25 cellular contexts compared by ENCODE assay signal in genomic region chr10:61503051-61503450, GRCh38. TPM values are rescaled to one million over a fixed set of nuclear protein-coding genes. Genes with fewer than 3 reads are reported as not detected.
DNase-seq lines count a peak whose midpoint lies in the region; ATAC-seq and TF ChIP-seq lines count a peak whose summit lies in the region.
"Had no signal": no experiment of that assay in that cellular context is flagged by ENCODE, and none has a peak within 500 bp of the region (broad histone marks: within the 10 kb centered on the region; RNA-seq: fewer than 3 reads in every experiment).

No MANE protein-coding gene starts in this region.

- no peaks in the 10 kb centered on the region for H3K27me3 Mint-ChIP-seq in MCF 10A (ENCODE audit: insufficient read depth, unreplicated experiment)
- H3K27me3 Mint-ChIP-seq in activated CD8-positive, alpha-beta memory T cell treated with anti-CD3 and anti-CD28 coated beads, Interleukin-2, amount 10 ng/mL, durations not matched to agents 7 days and 5 days, result no peaks in the 10 kb centered on the region

- H3K36me3 ChIP-seq in mammary epithelial cell (ENCODE audit: insufficient read depth, low read length) (no peaks in the 10 kb centered on the region), thyroid gland (no peaks in the 10 kb centered on the region)
- H3K36me3 ChIP-seq: neural progenitor cell, prostate gland had no signal

- H3K27ac Mint-ChIP-seq in MCF 10A (ENCODE audit: low read depth, unreplicated experiment), result no peak overlapping the region
- H3K27ac Mint-ChIP-seq in activated CD8-positive, alpha-beta memory T cell treated with anti-CD3 and anti-CD28 coated beads, Interleukin-2, amount 10 ng/mL, durations not matched to agents 7 days and 5 days, result no peak overlapping the region
- H3K27ac Mint-ChIP-seq: activated B cell treated with CpG ODN at 0.5 μM for 24 hours; neural progenitor cell; stimulated activated naive B cell treated with anti-CD40 and anti-IgM and Interleukin-4, amounts not matched to agents 10 μg/mL and 1 μg/mL and 100 μg/mL, for 72 hours; T-helper 2 cell treated with Interferon-gamma antibody and Interleukin-4, amounts not matched to agents 5 μg/mL and 100 μg/mL, for 36 hours had no signal

- H4K20me1 ChIP-seq in mammary epithelial cell (ENCODE audit: insufficient read depth, low read length), result no peaks in the 10 kb centered on the region

- H3K4me3 Mint-ChIP-seq in MCF 10A (ENCODE audit: unreplicated experiment), result no peak overlapping the region
- H3K4me3 Mint-ChIP-seq in activated CD8-positive, alpha-beta memory T cell treated with anti-CD3 and anti-CD28 coated beads, Interleukin-2, amount 10 ng/mL, durations not matched to agents 7 days and 5 days, result no peak overlapping the region
- H3K4me3 Mint-ChIP-seq: activated B cell treated with CpG ODN at 0.5 μM for 24 hours; neural progenitor cell; stimulated activated naive B cell treated with anti-CD40 and anti-IgM and Interleukin-4, amounts not matched to agents 10 μg/mL and 1 μg/mL and 100 μg/mL, for 72 hours; T-helper 2 cell treated with Interferon-gamma antibody and Interleukin-4, amounts not matched to agents 5 μg/mL and 100 μg/mL, for 36 hours had no signal

- H3K4me2 ChIP-seq in mammary epithelial cell (ENCODE audit: insufficient read depth, low read depth, low read length), result peak overlapping the region; percentile 18
- H3K4me2 ChIP-seq: neural progenitor cell had no signal

- 48% methylated on average over 2 of the region's 2 CpGs for WGBS in mammary epithelial cell (ENCODE audit: low coverage, missing lambda C conversion rate)
- 81 to 87% methylated on average over 2 of the region's 2 CpGs for WGBS in thyroid gland, 2 donors
- 63% methylated on average over 2 of the region's 2 CpGs for WGBS in right cardiac atrium

- DNase-seq in mammary epithelial cell (peak; percentile 32), MCF 10A (ENCODE audit: unreplicated experiment) (no peak), amniotic epithelial cell (ENCODE audit: low read depth) (peak; percentile 44), foreskin keratinocyte (peak; percentile 58 to 79), thyroid gland (no peak), right cardiac atrium (no peak)
- DNase-seq in activated CD8-positive, alpha-beta memory T cell treated with anti-CD3 and anti-CD28 coated beads, Interleukin-2, amount 10 ng/mL, durations not matched to agents 7 days and 5 days, result no peak
- DNase-seq: 8988T; activated B cell treated with CpG ODN at 0.5 μM for 24 hours; activated CD4-positive, alpha-beta T cell treated with anti-CD3 and anti-CD28 coated beads, Interleukin-2, amount 50 U/mL, for 48 hours; activated T-cell treated with anti-CD3 and anti-CD28 coated beads for 4 hours; amygdala; Caco-2; GOT3; hypothalamus; mucosa of descending colon; NCI-H526; RPMI8226; small intestine; stimulated activated naive B cell treated with anti-CD40 and anti-IgM and Interleukin-4, amounts not matched to agents 10 μg/mL and 1 μg/mL and 100 μg/mL, for 72 hours had no signal

- CTCF ChIA-PET in mammary epithelial cell (lab: Charles Lee; ENCODE audit: low non-redundant PET), result no interaction called here
- CTCF ChIA-PET in MCF 10A (lab: Yijun Ruan, JAX), result no interaction called here
- CTCF ChIA-PET in activated CD8-positive, alpha-beta memory T cell treated with anti-CD3 and anti-CD28 coated beads, Interleukin-2, amount 10 ng/mL, durations not matched to agents 7 days and 5 days (lab: Charles Lee), result no interaction called here

- peak; percentile 93 for ATAC-seq in foreskin keratinocyte
- no peak for ATAC-seq in HG03378 (IDR thresholded peaks at IDR 0.05; ENCODE audit: unreplicated experiment)
- no peak for ATAC-seq in activated CD8-positive, alpha-beta memory T cell treated with anti-CD3 and anti-CD28 coated beads, Interleukin-2, amount 10 ng/mL, durations not matched to agents 7 days and 5 days
- no peak for ATAC-seq in right cardiac atrium
- ATAC-seq: K562; mucosa of descending colon; stimulated activated naive B cell treated with anti-CD40 and anti-IgM and Interleukin-4, amounts not matched to agents 10 μg/mL and 1 μg/mL and 100 μg/mL, for 72 hours had no signal

- H3K79me2 ChIP-seq in mammary epithelial cell (ENCODE audit: insufficient read depth, low read length), result no peaks in the 10 kb centered on the region

- H3K27me3 ChIP-seq in mammary epithelial cell (ENCODE audit: insufficient read depth, low read length), result no peaks in the 10 kb centered on the region
- H3K27me3 ChIP-seq in foreskin keratinocyte, result no peaks in the 10 kb centered on the region
- H3K27me3 ChIP-seq in thyroid gland, result no peaks in the 10 kb centered on the region
- no peaks in the 10 kb centered on the region for H3K27me3 ChIP-seq in right cardiac atrium (ENCODE audit: control insufficient read depth, insufficient read depth)
- H3K27me3 ChIP-seq: neural progenitor cell had no signal

- BruUV-seq in mammary epithelial cell (replicated peaks; lab: Mats Ljungman, UMichigan), result no TSS peak
- BruUV-seq in MCF 10A (replicated peaks; lab: Mats Ljungman, UMichigan), result no TSS peak

- POLR2A ChIA-PET in MCF 10A (lab: Yijun Ruan, JAX), result interaction anchor here (0.9 kb wide), 1 partner anchor 23 kb away, joined by 3 read pairs; no protein-coding TSS in a partner anchor

- H3K9ac ChIP-seq in mammary epithelial cell (ENCODE audit: insufficient read depth, low read length), result no peak overlapping the region
- H3K9ac ChIP-seq: neural progenitor cell had no signal

- in situ Hi-C loops in mammary epithelial cell (cut with MboI; ENCODE audit: low sequenced_read_pairs in 2 of 2), result no loop called here

- peaks cover 9% of the 10 kb centered on the region for H3K4me1 Mint-ChIP-seq in MCF 10A (ENCODE audit: insufficient read depth, unreplicated experiment)
- H3K4me1 Mint-ChIP-seq in activated CD8-positive, alpha-beta memory T cell treated with anti-CD3 and anti-CD28 coated beads, Interleukin-2, amount 10 ng/mL, durations not matched to agents 7 days and 5 days, result no peaks in the 10 kb centered on the region
- H3K4me1 Mint-ChIP-seq: activated B cell treated with CpG ODN at 0.5 μM for 24 hours; neural progenitor cell; stimulated activated naive B cell treated with anti-CD40 and anti-IgM and Interleukin-4, amounts not matched to agents 10 μg/mL and 1 μg/mL and 100 μg/mL, for 72 hours had no signal

- no peak for TF ChIP-seq CTCF in mammary epithelial cell (conservative IDR thresholded peaks at IDR 0.05 in 1 of 2, IDR thresholded peaks at IDR 0.05 in 1 of 2; ENCODE audit: extremely low read depth in 1 of 2, insufficient read depth in 1 of 2, low read depth in 1 of 2, low read length in 2 of 2)
- no peak for TF ChIP-seq CTCF in MCF 10A (IDR thresholded peaks at IDR 0.05; ENCODE audit: unreplicated experiment)
- TF ChIP-seq CTCF in foreskin keratinocyte (conservative IDR thresholded peaks at IDR 0.05), result no peak
- TF ChIP-seq CTCF in thyroid gland (IDR thresholded peaks at IDR 0.05), result no peak

- no peaks in the 10 kb centered on the region for H3K4me1 ChIP-seq in mammary epithelial cell (ENCODE audit: insufficient read depth, low read length)
- peaks cover 5% of the 10 kb centered on the region for H3K4me1 ChIP-seq in foreskin keratinocyte
- H3K4me1 ChIP-seq in thyroid gland, result no peaks in the 10 kb centered on the region
- no peaks in the 10 kb centered on the region for H3K4me1 ChIP-seq in right cardiac atrium (ENCODE audit: control insufficient read depth, insufficient read depth, low read length)
- H3K4me1 ChIP-seq: Caco-2, neural progenitor cell, prostate gland had no signal

- no peak overlapping the region for H3K27ac ChIP-seq in mammary epithelial cell (ENCODE audit: insufficient read depth, low read depth, low read length)
- no peak overlapping the region for H3K27ac ChIP-seq in foreskin keratinocyte
- no peak overlapping the region for H3K27ac ChIP-seq in thyroid gland
- H3K27ac ChIP-seq in right cardiac atrium (ENCODE audit: low read length), result no peak overlapping the region
- H3K27ac ChIP-seq: neural progenitor cell, prostate gland had no signal

- H2AFZ ChIP-seq in mammary epithelial cell (ENCODE audit: low read depth, low read length), result no peak overlapping the region
- H2AFZ ChIP-seq: neural progenitor cell had no signal

- intact Hi-C loops in mammary epithelial cell (cut with micrococcal nuclease) (no loop called here), MCF 10A (cut with micrococcal nuclease) (no loop called here), thyroid gland (cut with DNase I) (no loop called here), right cardiac atrium (cut with DNase I) (no loop called here)

- dilution Hi-C loops in mammary epithelial cell (cut with HindIII; ENCODE audit: low sequenced_read_pairs), result no loop called here

- no peaks in the 10 kb centered on the region for H3K9me3 ChIP-seq in mammary epithelial cell (replicated peaks; ENCODE audit: insufficient read depth, low read length)
- no peaks in the 10 kb centered on the region for H3K9me3 ChIP-seq in thyroid gland
- no peaks in the 10 kb centered on the region for H3K9me3 ChIP-seq in right cardiac atrium (ENCODE audit: control insufficient read depth, low read length)
- H3K9me3 ChIP-seq: Caco-2, mucosa of descending colon, prostate gland had no signal

- H3K36me3 Mint-ChIP-seq in MCF 10A (ENCODE audit: insufficient read depth, unreplicated experiment), result no peaks in the 10 kb centered on the region
- no peaks in the 10 kb centered on the region for H3K36me3 Mint-ChIP-seq in activated CD8-positive, alpha-beta memory T cell treated with anti-CD3 and anti-CD28 coated beads, Interleukin-2, amount 10 ng/mL, durations not matched to agents 7 days and 5 days
- H3K36me3 Mint-ChIP-seq: neural progenitor cell; stimulated activated naive B cell treated with anti-CD40 and anti-IgM and Interleukin-4, amounts not matched to agents 10 μg/mL and 1 μg/mL and 100 μg/mL, for 72 hours had no signal

- no peak for TF ChIP-seq POLR2A in thyroid gland (IDR thresholded peaks at IDR 0.05)

- H3K4me3 ChIP-seq in mammary epithelial cell (replicated peaks in 1 of 3; ENCODE audit: insufficient read depth in 1 of 3, low read depth in 2 of 3, low read length in 3 of 3) (no peak overlapping the region), thyroid gland (replicated peaks in 1 of 3) (no peak overlapping the region), right cardiac atrium (ENCODE audit: low read length) (no peak overlapping the region)
- H3K4me3 ChIP-seq: K562, mucosa of descending colon, neural progenitor cell, prostate gland had no signal

- no peaks in the 10 kb centered on the region for H3K9me3 Mint-ChIP-seq in MCF 10A (ENCODE audit: unreplicated experiment)
- no peaks in the 10 kb centered on the region for H3K9me3 Mint-ChIP-seq in activated CD8-positive, alpha-beta memory T cell treated with anti-CD3 and anti-CD28 coated beads, Interleukin-2, amount 10 ng/mL, durations not matched to agents 7 days and 5 days (ENCODE audit: low read depth)
- H3K9me3 Mint-ChIP-seq: activated B cell treated with CpG ODN at 0.5 μM for 24 hours; neural progenitor cell; stimulated activated naive B cell treated with anti-CD40 and anti-IgM and Interleukin-4, amounts not matched to agents 10 μg/mL and 1 μg/mL and 100 μg/mL, for 72 hours; T-helper 2 cell treated with Interferon-gamma antibody and Interleukin-4, amounts not matched to agents 5 μg/mL and 100 μg/mL, for 36 hours had no signal

RNA-seq across cellular contexts. Expression of gene TMEM26, which starts 49.9 kb away (rescaled TPM):
- total RNA-seq in mammary epithelial cell (not detected), MCF 10A (2022) (not detected in 2 replicates), foreskin keratinocyte (not detected in 2 replicates), thyroid gland (under 1 TPM; 0.29 to 0.89 (median 0.54) TPM), right cardiac atrium (under 1 TPM in 3 of 4 donors, not detected in 1; 0.15 to 0.43 (median 0.19) TPM)
- polyA plus RNA-seq in mammary epithelial cell (not detected), foreskin keratinocyte (not detected in 2 replicates), right cardiac atrium (0.14 TPM)
- polyA minus RNA-seq in mammary epithelial cell, result not detected
- total RNA-seq in activated CD8-positive, alpha-beta memory T cell treated with anti-CD3 and anti-CD28 coated beads, Interleukin-2, amount 10 ng/mL, durations not matched to agents 7 days and 5 days, result not detected
- total RNA-seq: activated B cell treated with CpG ODN at 0.5 μM for 24 hours, Caco-2, K562 had no signal
- polyA plus RNA-seq: K562 had no signal

Comparison
In these comparisons a context has a peak if more than half of its experiments do, and no peak if none do; other contexts are left out.
1. DNase-seq: peak in mammary epithelial cell (single experiment), amniotic epithelial cell (single experiment) and foreskin keratinocyte (2 of 2); none in MCF 10A (single experiment), thyroid gland (0 of 2), activated CD8-positive, alpha-beta memory T cell treated with anti-CD3 and anti-CD28 coated beads, Interleukin-2, amount 10 ng/mL, durations not matched to agents 7 days and 5 days (single experiment) and right cardiac atrium (0 of 3).